ENCODE assay signal across 21 cellular contexts in the genomic region with DNA sequence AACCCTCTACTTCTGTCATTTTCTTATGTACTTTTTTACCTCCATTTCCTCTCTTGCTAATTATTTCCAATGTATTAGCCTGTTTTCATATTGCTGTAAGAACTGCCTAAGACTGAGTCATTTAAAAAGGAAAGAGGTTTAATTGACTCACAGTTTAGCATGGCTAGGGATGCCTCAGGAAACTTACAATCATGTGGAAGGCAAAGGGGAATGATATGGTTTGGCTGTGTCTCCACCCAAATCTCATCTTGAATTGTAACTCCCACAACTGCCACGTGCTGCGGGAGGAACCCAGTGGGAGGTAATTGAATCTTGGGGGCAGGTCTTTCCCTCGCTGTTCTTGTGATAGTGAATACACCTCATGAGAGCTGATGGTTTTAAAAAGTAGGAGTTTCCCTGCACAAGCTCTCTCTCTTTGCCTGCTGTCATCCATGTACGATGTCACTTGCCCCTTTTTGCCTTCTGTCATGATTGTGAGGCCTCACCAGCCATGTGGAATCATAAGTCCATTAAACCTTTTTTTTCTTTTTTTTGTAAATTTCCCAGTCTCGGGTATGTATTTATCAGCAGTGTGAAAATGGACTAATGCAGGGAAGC.
A peak's percentile ranks its signal among the peaks of the same experiment; 100 is the strongest.
DNase-seq lines count a peak whose midpoint lies in the region; FAIRE-seq and TF ChIP-seq lines count a peak whose summit lies in the region.
"Had no signal": no experiment of that assay in that cellular context is flagged by ENCODE, and none has a peak within 500 bp of the region (broad histone marks: within the 10 kb centered on the region; RNA-seq: fewer than 3 reads in every experiment).

No MANE protein-coding gene starts in this region.

- DNase-seq in ELR (ENCODE audit: low read depth) (peak; percentile 15), HT1080 (ENCODE audit: low read depth) (peak; percentile 15), bronchial epithelial cell (ENCODE audit: low read depth) (peak; percentile 64), keratinocyte (ENCODE audit: low read depth, low spot score) (no peak), head of caudate nucleus (no peak), hepatic stellate cell (ENCODE audit: low spot score) (no peak), NCI-H2107 treated with DMSO at 0.1 percent for 48 hours (lab: John Stamatoyannopoulos, UW; ENCODE audit: unreplicated experiment) (no peak)
- DNase-seq: CD4-positive, CD25-positive, alpha-beta regulatory T cell; DMS153; DND-41; IMR-90; MM.1S; NCI-H1417; NCI-H1694; NCI-H2029 treated with DMSO at 0.1 percent for 48 hours; NCI-H2227 treated with DMSO at 0.1 percent for 48 hours; NCI-H526 treated with DMSO at 0.1 percent for 48 hours; SK-N-SH had no signal

- H4K20me1 ChIP-seq in keratinocyte (ENCODE audit: control insufficient read depth, extremely low read depth, insufficient read depth, low read length): no peaks in the 10 kb centered on the region
- H4K20me1 ChIP-seq: BLaER1 had no signal

- no peaks in the 10 kb centered on the region for H3K27me3 ChIP-seq in bronchial epithelial cell (ENCODE audit: control insufficient read depth, insufficient read depth, low read length)
- H3K27me3 ChIP-seq in keratinocyte (ENCODE audit: control insufficient read depth, extremely low read depth, insufficient read depth, low read length): no peaks in the 10 kb centered on the region
- H3K27me3 ChIP-seq: BLaER1 had no signal

- H3K9ac ChIP-seq in keratinocyte (ENCODE audit: control insufficient read depth, extremely low read depth, insufficient read depth, low read length): no peak overlapping the region
- H3K9ac ChIP-seq: BLaER1, KMS-11, SK-N-SH had no signal

- TF ChIP-seq CTCF in bronchial epithelial cell (IDR thresholded peaks at IDR 0.05; ENCODE audit: insufficient read depth, low read length, severe bottlenecking) (no peak), keratinocyte (optimal IDR thresholded peaks at IDR 0.05 in 1 of 3, IDR thresholded peaks at IDR 0.05 in 1 of 3, conservative IDR thresholded peaks at IDR 0.05 in 1 of 3; ENCODE audit: extremely low read depth in 1 of 3, insufficient read depth in 2 of 3, low read length in 3 of 3) (no peak)

- H3K9me3 ChIP-seq in keratinocyte (ENCODE audit: control insufficient read depth, low read depth, low read length): no peaks in the 10 kb centered on the region
- H3K9me3 ChIP-seq: BLaER1, SK-N-SH had no signal

- intact Hi-C loops in head of caudate nucleus (cut with DNase I): no loop called here

- FAIRE-seq in bronchial epithelial cell (lab: Jason Lieb, UNC) (no peak), keratinocyte (lab: Jason Lieb, UNC) (no peak)
- FAIRE-seq: GM18507 had no signal

- peaks cover 5% of the 10 kb centered on the region for H3K4me1 ChIP-seq in keratinocyte (ENCODE audit: control insufficient read depth, extremely low read depth, insufficient read depth, low read length)
- H3K4me1 ChIP-seq: BLaER1 had no signal

- H3K79me2 ChIP-seq in keratinocyte (ENCODE audit: control insufficient read depth, insufficient read depth, low read length): no peaks in the 10 kb centered on the region

- dilution Hi-C loops in keratinocyte (cut with MboI; ENCODE audit: extremely low pct_ligation_motif_present, low sequenced_read_pairs): no loop called here

- H3K9me1 ChIP-seq in keratinocyte (ENCODE audit: control insufficient read depth, extremely low read depth, insufficient read depth, low read length): no peaks in the 10 kb centered on the region

- H3K36me3 ChIP-seq in bronchial epithelial cell (ENCODE audit: control insufficient read depth, insufficient read depth, low read length): no peaks in the 10 kb centered on the region
- no peaks in the 10 kb centered on the region for H3K36me3 ChIP-seq in keratinocyte (ENCODE audit: control insufficient read depth in 2 of 2, extremely low read depth in 1 of 2, insufficient read depth in 2 of 2, low read length in 2 of 2)
- H3K36me3 ChIP-seq: BLaER1 had no signal

- no peak overlapping the region for H3K27ac ChIP-seq in keratinocyte (ENCODE audit: control insufficient read depth, insufficient read depth, low read length)
- H3K27ac ChIP-seq: BLaER1, KMS-11 had no signal

- no peak overlapping the region for H3K4me2 ChIP-seq in keratinocyte (ENCODE audit: control insufficient read depth, extremely low read depth, insufficient read depth, low read depth, low read length)
- H3K4me2 ChIP-seq: BLaER1, KMS-11, SK-N-SH had no signal

- H3K4me3 ChIP-seq in bronchial epithelial cell (ENCODE audit: low read depth, low read length) (no peak overlapping the region), keratinocyte (ENCODE audit: control insufficient read depth in 2 of 3, extremely low read depth in 1 of 3, insufficient read depth in 2 of 3, low read depth in 1 of 3, low read length in 3 of 3) (no peak overlapping the region)
- H3K4me3 ChIP-seq: BLaER1 had no signal

- H2AFZ ChIP-seq in keratinocyte (ENCODE audit: control insufficient read depth, low read length): peak overlapping the region; percentile 38

Comparison
In these comparisons a context has a peak if more than half of its experiments do, and no peak if none do; other contexts are left out.
1. DNase-seq: peak in ELR (single experiment), HT1080 (single experiment) and bronchial epithelial cell (single experiment); none in keratinocyte (single experiment), head of caudate nucleus (0 of 42), hepatic stellate cell (single experiment) and NCI-H2107 treated with DMSO at 0.1 percent for 48 hours (single experiment).